In genomic region chr2:61906187-61906470, GRCh38 we compare ENCODE assay signal across 8 cellular contexts. TPM values are rescaled to one million over a fixed set of nuclear protein-coding genes. Genes with fewer than 3 reads are reported as not detected.
DNase-seq lines count a peak whose midpoint lies in the region; ATAC-seq and TF ChIP-seq lines count a peak whose summit lies in the region.

No MANE protein-coding gene starts in this region.

- CTCF ChIA-PET in Calu3 (lab: Charles Lee) (no interaction called here), mammary epithelial cell (lab: Charles Lee; ENCODE audit: low non-redundant PET) (no interaction called here)

- dilution Hi-C loops in mammary epithelial cell (cut with HindIII; ENCODE audit: low sequenced_read_pairs), result no loop called here

- no peaks in the 10 kb centered on the region for H3K27me3 Mint-ChIP-seq in Calu3 (ENCODE audit: unreplicated experiment)

- TF ChIP-seq CTCF in Calu3 (IDR thresholded peaks at IDR 0.05; ENCODE audit: unreplicated experiment) (no peak), mammary epithelial cell (conservative IDR thresholded peaks at IDR 0.05 in 1 of 2, IDR thresholded peaks at IDR 0.05 in 1 of 2; ENCODE audit: extremely low read depth in 1 of 2, insufficient read depth in 1 of 2, low read depth in 1 of 2, low read length in 2 of 2) (no peak)

- in situ Hi-C loops in mammary epithelial cell (cut with MboI; ENCODE audit: low sequenced_read_pairs in 2 of 2), result no loop called here

- no peaks in the 10 kb centered on the region for H3K4me1 ChIP-seq in mammary epithelial cell (ENCODE audit: insufficient read depth, low read length)
- peaks cover 7 to 11% of the 10 kb centered on the region in 2 donors for H3K4me1 ChIP-seq in mucosa of rectum (ENCODE audit: control insufficient read depth in 2 of 2, insufficient read depth in 2 of 2, low read length in 2 of 2)

- WGBS in mammary epithelial cell (ENCODE audit: low coverage, missing lambda C conversion rate), result 0% methylated on average over 6 of the region's 6 CpGs

- H3K4me3 ChIP-seq in mammary epithelial cell (replicated peaks in 1 of 3; ENCODE audit: insufficient read depth in 1 of 3, low read depth in 2 of 3, low read length in 3 of 3) (peak overlapping the region; percentile 67 to 84 (median 78)), mucosa of rectum (ENCODE audit: low read length in 2 of 2) (peak overlapping the region; percentile 95 to 97)

- H3K4me3 Mint-ChIP-seq in Calu3 (ENCODE audit: low read depth, unreplicated experiment), result peak overlapping the region; percentile 97

- H3K36me3 Mint-ChIP-seq in Calu3 (ENCODE audit: insufficient read depth, unreplicated experiment), result peaks cover 10% of the 10 kb centered on the region

- H3K4me2 ChIP-seq in mammary epithelial cell (ENCODE audit: insufficient read depth, low read depth, low read length), result peak overlapping the region; percentile 90

- no peaks in the 10 kb centered on the region for H3K9me3 ChIP-seq in mammary epithelial cell (replicated peaks; ENCODE audit: insufficient read depth, low read length)
- no peaks in the 10 kb centered on the region for H3K9me3 ChIP-seq in mucosa of rectum (ENCODE audit: control insufficient read depth in 2 of 2, low read length in 2 of 2)

- H3K9ac ChIP-seq in mammary epithelial cell (ENCODE audit: insufficient read depth, low read length) (peak overlapping the region; percentile 82), mucosa of rectum (ENCODE audit: low read depth in 1 of 2, low read length in 2 of 2) (peak overlapping the region; percentile 85 to 89)

- H3K9me3 Mint-ChIP-seq in Calu3 (ENCODE audit: low read depth, unreplicated experiment), result no peaks in the 10 kb centered on the region

- H3K36me3 ChIP-seq in mammary epithelial cell (ENCODE audit: insufficient read depth, low read length) (no peaks in the 10 kb centered on the region), mucosa of rectum (ENCODE audit: control insufficient read depth in 2 of 2, insufficient read depth in 2 of 2, low read length in 2 of 2) (no peaks in the 10 kb centered on the region)

- intact Hi-C loops in Calu3 (cut with micrococcal nuclease; ENCODE audit: unreplicated experiment) (no loop called here), mammary epithelial cell (cut with micrococcal nuclease) (no loop called here)

- no peaks in the 10 kb centered on the region for H3K27me3 ChIP-seq in mammary epithelial cell (ENCODE audit: insufficient read depth, low read length)
- no peaks in the 10 kb centered on the region for H3K27me3 ChIP-seq in mucosa of rectum (ENCODE audit: control insufficient read depth in 2 of 2, insufficient read depth in 2 of 2, low read length in 2 of 2)

- H3K4me1 Mint-ChIP-seq in Calu3 (ENCODE audit: low read depth, unreplicated experiment), result no peaks in the 10 kb centered on the region

- DNase-seq in Calu3, result no peak
- DNase-seq in mammary epithelial cell, result no peak
- no peak for DNase-seq in stimulated activated CD4-positive, alpha-beta T cell treated with anti-CD3 and anti-CD28 coated beads, Interleukin-2, amount 100 ng/mL, for 24 hours
- no peak for DNase-seq in NOMO-1 treated with dmso at 0.1 percent for 144 hours (lab: John Stamatoyannopoulos, UW; ENCODE audit: unreplicated experiment)
- no peak for DNase-seq in Ammon's horn (ENCODE audit: low spot score)

- peak overlapping the region; percentile 98 for H2AFZ ChIP-seq in mammary epithelial cell (ENCODE audit: low read depth, low read length)

- ATAC-seq in HG03342 (IDR thresholded peaks at IDR 0.05; ENCODE audit: unreplicated experiment) (peak; percentile 3), GM21367 (IDR thresholded peaks at IDR 0.05; ENCODE audit: unreplicated experiment) (no peak)

- H4K20me1 ChIP-seq in mammary epithelial cell (ENCODE audit: insufficient read depth, low read length), result no peaks in the 10 kb centered on the region

- no TSS peak for BruUV-seq in Calu3 (replicated peaks; lab: Mats Ljungman, UMichigan)
- BruUV-seq in mammary epithelial cell (replicated peaks; lab: Mats Ljungman, UMichigan), result no TSS peak

- H3K79me2 ChIP-seq in mammary epithelial cell (ENCODE audit: insufficient read depth, low read length), result peaks cover 17% of the 10 kb centered on the region

- H3K27ac Mint-ChIP-seq in Calu3 (ENCODE audit: unreplicated experiment), result peak overlapping the region; percentile 68

- H3K27ac ChIP-seq in mammary epithelial cell (ENCODE audit: insufficient read depth, low read depth, low read length) (peak overlapping the region; percentile 63), mucosa of rectum (ENCODE audit: low read depth in 2 of 2, low read length in 2 of 2) (no peak overlapping the region)

RNA-seq across cellular contexts. Expression of gene COMMD1, which starts 0.7 kb away (rescaled TPM):
- total RNA-seq in Calu3 (2022), result 19.4 and 26.0 TPM in 2 replicates
- total RNA-seq in mammary epithelial cell, result 10 to 100 TPM; 30.0 to 41.0 TPM
- 34.0 TPM for polyA plus RNA-seq in mammary epithelial cell
- 26.8 TPM for polyA minus RNA-seq in mammary epithelial cell

RNA-seq across cellular contexts. Expression of gene CCT4, which starts 17.7 kb away (rescaled TPM):
- total RNA-seq in Calu3 (2022), result 221 and 236 TPM in 2 replicates
- total RNA-seq in mammary epithelial cell, result 100 to 1,000 TPM; 117 to 205 TPM
- polyA plus RNA-seq in mammary epithelial cell, result 159 TPM
- 236 TPM for polyA minus RNA-seq in mammary epithelial cell

RNA-seq across cellular contexts. Expression of gene FAM161A, which starts 52.3 kb away (rescaled TPM):
- total RNA-seq in Calu3 (2022) (9.1 and 13.4 TPM in 2 replicates), mammary epithelial cell (1 to 10 TPM; 1.3 to 2.4 TPM)
- polyA plus RNA-seq in mammary epithelial cell, result 0.46 TPM
- polyA minus RNA-seq in mammary epithelial cell, result not detected
